33 cellular contexts compared by ENCODE assay signal in genomic region chr1:48608882-48609281, GRCh38.
"Had no signal": no experiment of that assay in that cellular context is flagged by ENCODE, and none has a peak within 500 bp of the region (broad histone marks: within the 10 kb centered on the region; RNA-seq: fewer than 3 reads in every experiment).

No MANE protein-coding gene starts in this region.

- DNase-seq: activated CD4-positive, alpha-beta memory T cell treated with anti-CD3 and anti-CD28 coated beads for 36 hours; activated CD4-positive, alpha-beta T cell treated with anti-CD3 and anti-CD28 coated beads for 4 hours; activated CD4-positive, alpha-beta T cell treated with anti-CD3 and anti-CD28 coated beads, Interleukin-2, amount 10 ng/mL, durations not matched to agents 24 days and 14 days; activated CD4-positive, alpha-beta T cell treated with anti-CD3 and anti-CD28 coated beads, Interleukin-2, amount 50 U/mL, for 1 hour; activated CD4-positive, alpha-beta T cell treated with anti-CD3 and anti-CD28 coated beads, Interleukin-2, amount 50 U/mL, for 4 hours; activated CD4-positive, CD25-positive, alpha-beta regulatory T cell; activated CD4-positive, CD25-positive, alpha-beta regulatory T cell treated with anti-CD3 and anti-CD28 coated beads, Interleukin-2, amount 50 U/mL, for 72 hours; activated CD8-positive, alpha-beta memory T cell treated with anti-CD3 and anti-CD28 coated beads, Interleukin-2, amount 50 U/mL, for 4 hours; activated CD8-positive, alpha-beta T cell treated with anti-CD3 and anti-CD28 coated beads for 36 hours; activated effector memory CD4-positive, alpha-beta T cell treated with anti-CD3 and anti-CD28 coated beads, Interleukin-2, amount 50 U/mL, for 16 hours; activated gamma-delta T cell treated with Interleukin-2 at 50 U/mL for 16 hours; activated naive CD4-positive, alpha-beta T cell; activated naive CD4-positive, alpha-beta T cell treated with anti-CD3 and anti-CD28 coated beads for 36 hours; activated naive CD4-positive, alpha-beta T cell treated with anti-CD3 and anti-CD28 coated beads, Interleukin-2, amount 50 U/mL, for 16 hours; activated naive CD8-positive, alpha-beta T cell treated with anti-CD3 and anti-CD28 coated beads for 36 hours; activated T-cell treated with anti-CD3 and anti-CD28 coated beads for 4 hours; activated T-cell treated with anti-CD3 and anti-CD28 coated beads, Interleukin-2, amount 50 U/mL, for 1 hour; activated T-cell treated with anti-CD3 and anti-CD28 coated beads, Interleukin-2, amount 50 U/mL, for 4 hours; activated T-cell treated with anti-CD3 and anti-CD28 coated beads, Interleukin-2, amount 50 U/mL, for 72 hours; adrenal gland; amniotic stem cell; aorta; body of pancreas; brain microvascular endothelial cell; central memory CD4-positive, alpha-beta T cell; T-helper 17 cell; T-helper 9 cell had no signal

- H3K27ac Mint-ChIP-seq: activated CD4-positive, alpha-beta memory T cell treated with anti-CD3 and anti-CD28 coated beads for 36 hours; activated CD4-positive, alpha-beta T cell treated with anti-CD3 and anti-CD28 coated beads, Interleukin-2, amount 10 ng/mL, durations not matched to agents 24 days and 14 days; activated CD8-positive, alpha-beta T cell treated with anti-CD3 and anti-CD28 coated beads for 36 hours; activated naive CD4-positive, alpha-beta T cell treated with anti-CD3 and anti-CD28 coated beads for 36 hours; activated naive CD4-positive, alpha-beta T cell treated with anti-CD3 and anti-CD28 coated beads, Interleukin-2, amount 50 U/mL, for 72 hours; activated naive CD8-positive, alpha-beta T cell treated with anti-CD3 and anti-CD28 coated beads for 36 hours; activated T-cell treated with anti-CD3 and anti-CD28 coated beads, Interleukin-2, amount 50 U/mL, for 72 hours; activated T-helper 1 cell treated with anti-CD3 and anti-CD28 coated beads, Interleukin-12 subunit alpha, Interleukin-12 subunit beta, Interleukin-2, Interleukin-4 antibody, amounts not matched to agents 30 ng/mL and 10 ng/mL and 1 ng/mL, durations not matched to agents 14 hours and 24 hours and 36 hours; activated T-helper 17 cell treated with anti-CD3 and anti-CD28 coated beads, Interleukin-2, amount 50 U/mL, for 72 hours; T-helper 17 cell; WTC11 had no signal

- ATAC-seq: activated CD8-positive, alpha-beta T cell treated with anti-CD3 and anti-CD28 coated beads for 36 hours; activated naive CD4-positive, alpha-beta T cell treated with anti-CD3 and anti-CD28 coated beads, Interleukin-2, amount 50 U/mL, for 72 hours; activated T-cell treated with anti-CD3 and anti-CD28 coated beads, Interleukin-2, amount 50 U/mL, for 4 hours; activated T-cell treated with anti-CD3 and anti-CD28 coated beads, Interleukin-2, amount 50 U/mL, for 72 hours; activated T-helper 17 cell treated with anti-CD3 and anti-CD28 coated beads, Interleukin-2, amount 50 U/mL, for 72 hours; body of pancreas; T-helper 17 cell; WTC11 had no signal

- H3K27me3 ChIP-seq: adrenal gland, body of pancreas, brain microvascular endothelial cell, breast epithelium had no signal

- H3K4me3 Mint-ChIP-seq: activated CD4-positive, alpha-beta memory T cell treated with anti-CD3 and anti-CD28 coated beads for 36 hours; activated CD4-positive, alpha-beta T cell treated with anti-CD3 and anti-CD28 coated beads, Interleukin-2, amount 10 ng/mL, durations not matched to agents 24 days and 14 days; activated CD8-positive, alpha-beta T cell treated with anti-CD3 and anti-CD28 coated beads for 36 hours; activated naive CD4-positive, alpha-beta T cell treated with anti-CD3 and anti-CD28 coated beads for 36 hours; activated naive CD8-positive, alpha-beta T cell treated with anti-CD3 and anti-CD28 coated beads for 36 hours; activated T-cell treated with anti-CD3 and anti-CD28 coated beads, Interleukin-2, amount 50 U/mL, for 4 hours; activated T-cell treated with anti-CD3 and anti-CD28 coated beads, Interleukin-2, amount 50 U/mL, for 72 hours; activated T-helper 1 cell treated with anti-CD3 and anti-CD28 coated beads, Interleukin-12 subunit alpha, Interleukin-12 subunit beta, Interleukin-2, Interleukin-4 antibody, amounts not matched to agents 30 ng/mL and 10 ng/mL and 1 ng/mL, durations not matched to agents 14 hours and 24 hours and 36 hours; activated T-helper 17 cell treated with anti-CD3 and anti-CD28 coated beads, Interleukin-2, amount 50 U/mL, for 72 hours; T-helper 17 cell; WTC11 had no signal

- H3K4me1 ChIP-seq: body of pancreas, breast epithelium had no signal

- H3K9me3 ChIP-seq: adrenal gland, body of pancreas, breast epithelium had no signal

- H3K27me3 Mint-ChIP-seq: activated CD4-positive, alpha-beta memory T cell treated with anti-CD3 and anti-CD28 coated beads for 36 hours; activated naive CD8-positive, alpha-beta T cell treated with anti-CD3 and anti-CD28 coated beads for 36 hours had no signal

- H3K27ac ChIP-seq: adrenal gland, body of pancreas, brain microvascular endothelial cell, breast epithelium, VCaP had no signal

- H3K9me3 Mint-ChIP-seq: activated CD4-positive, alpha-beta memory T cell treated with anti-CD3 and anti-CD28 coated beads for 36 hours; activated CD4-positive, alpha-beta T cell treated with anti-CD3 and anti-CD28 coated beads, Interleukin-2, amount 10 ng/mL, durations not matched to agents 24 days and 14 days; activated CD8-positive, alpha-beta T cell treated with anti-CD3 and anti-CD28 coated beads for 36 hours; activated naive CD4-positive, alpha-beta T cell treated with anti-CD3 and anti-CD28 coated beads for 36 hours; activated naive CD4-positive, alpha-beta T cell treated with anti-CD3 and anti-CD28 coated beads, Interleukin-2, amount 50 U/mL, for 72 hours; activated naive CD8-positive, alpha-beta T cell treated with anti-CD3 and anti-CD28 coated beads for 36 hours; activated T-cell treated with anti-CD3 and anti-CD28 coated beads, Interleukin-2, amount 50 U/mL, for 4 hours; activated T-helper 1 cell treated with anti-CD3 and anti-CD28 coated beads, Interleukin-12 subunit alpha, Interleukin-12 subunit beta, Interleukin-2, Interleukin-4 antibody, amounts not matched to agents 30 ng/mL and 10 ng/mL and 1 ng/mL, durations not matched to agents 14 hours and 24 hours and 36 hours; activated T-helper 17 cell treated with anti-CD3 and anti-CD28 coated beads, Interleukin-2, amount 50 U/mL, for 72 hours; WTC11 had no signal

- H3K4me3 ChIP-seq: adrenal gland, body of pancreas, breast epithelium had no signal

- H3K36me3 ChIP-seq: adrenal gland, brain microvascular endothelial cell, breast epithelium had no signal

- H3K36me3 Mint-ChIP-seq: activated CD4-positive, alpha-beta memory T cell treated with anti-CD3 and anti-CD28 coated beads for 36 hours; activated naive CD4-positive, alpha-beta T cell treated with anti-CD3 and anti-CD28 coated beads, Interleukin-2, amount 50 U/mL, for 72 hours; activated naive CD8-positive, alpha-beta T cell treated with anti-CD3 and anti-CD28 coated beads for 36 hours; WTC11 had no signal

- H3K4me1 Mint-ChIP-seq: activated CD4-positive, alpha-beta T cell treated with anti-CD3 and anti-CD28 coated beads, Interleukin-2, amount 10 ng/mL, durations not matched to agents 24 days and 14 days; activated naive CD8-positive, alpha-beta T cell treated with anti-CD3 and anti-CD28 coated beads for 36 hours; activated T-helper 17 cell treated with anti-CD3 and anti-CD28 coated beads, Interleukin-2, amount 50 U/mL, for 72 hours; T-helper 17 cell; WTC11 had no signal
